In the genomic region with DNA sequence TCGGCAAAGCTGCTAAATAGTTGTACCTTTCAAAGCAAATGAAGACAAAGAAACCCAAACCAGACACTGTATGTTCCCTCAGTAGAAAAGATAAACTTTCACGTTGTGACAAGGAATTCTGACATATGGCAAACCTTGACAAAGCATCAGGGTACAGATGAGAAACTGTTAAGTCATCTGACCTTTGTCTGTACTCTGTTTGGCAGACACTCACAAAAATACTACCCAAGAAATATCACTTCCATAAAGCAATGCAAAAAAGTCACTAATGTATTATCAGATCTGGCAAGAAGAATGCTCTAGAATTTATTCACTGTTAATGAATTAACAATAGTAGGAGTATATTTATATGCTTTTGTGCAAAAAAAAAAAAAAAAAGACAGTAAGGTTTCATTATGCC, we compare ENCODE assay signal across 15 cellular contexts.
DNase-seq lines count a peak whose midpoint lies in the region; ATAC-seq and TF ChIP-seq lines count a peak whose summit lies in the region.
"Had no signal": no experiment of that assay in that cellular context is flagged by ENCODE, and none has a peak within 500 bp of the region (broad histone marks: within the 10 kb centered on the region; RNA-seq: fewer than 3 reads in every experiment).

No MANE protein-coding gene starts in this region.

- no peaks in the 10 kb centered on the region for H3K9me3 ChIP-seq in heart left ventricle
- H3K9me3 ChIP-seq in subcutaneous abdominal adipose tissue (ENCODE audit: control insufficient read depth in 5 of 5, low read length in 5 of 5), result no peaks in the 10 kb centered on the region

- peak in 1 of 4 donors; percentile 49 for ATAC-seq in heart left ventricle
- ATAC-seq in Right ventricle myocardium superior (ENCODE audit: poor library complexity), result no peak
- ATAC-seq in GM23338, result no peak
- ATAC-seq in HG02973 (IDR thresholded peaks at IDR 0.05; ENCODE audit: unreplicated experiment), result no peak

- TF ChIP-seq POLR2A in heart left ventricle (IDR thresholded peaks at IDR 0.05), result no peak

- H3K4me1 Mint-ChIP-seq in GM23338, result peaks cover 15% of the 10 kb centered on the region
- H3K4me1 Mint-ChIP-seq: B cell; CD4-positive, alpha-beta memory T cell had no signal

- DNase-seq in heart left ventricle (no peak), Right ventricle myocardium superior (no peak), GM23338 (ENCODE audit: low spot score) (no peak), lung microvascular endothelial cell (ENCODE audit: low read depth in 2 of 2) (peak; percentile 23 to 24), dorsolateral prefrontal cortex (no peak)
- DNase-seq: 8988T; ACHN; CD4-positive, alpha-beta memory T cell; DMS79; GM23248; H7 had no signal

- H3K9me2 ChIP-seq in GM23338 (ENCODE audit: insufficient read depth), result no peaks in the 10 kb centered on the region

- H3K4me1 ChIP-seq in heart left ventricle (peaks cover 0 to 15% (median 0%) of the 10 kb centered on the region in 12 donors), GM23338 (ENCODE audit: insufficient read depth) (peaks cover 12% of the 10 kb centered on the region), subcutaneous abdominal adipose tissue (ENCODE audit: control insufficient read depth in 5 of 5, insufficient read depth in 5 of 5, low read length in 5 of 5) (peaks cover 0 to 9% (median 0%) of the 10 kb centered on the region in 5 donors)

- WGBS in heart left ventricle, 4 donors, result 35 to 42% (median 38%) methylated on average over 2 of the region's 2 CpGs

- H3K36me3 ChIP-seq in heart left ventricle (no peaks in the 10 kb centered on the region), GM23338 (ENCODE audit: insufficient read depth) (no peaks in the 10 kb centered on the region), subcutaneous abdominal adipose tissue (ENCODE audit: control insufficient read depth in 5 of 5, insufficient read depth in 5 of 5, low read length in 5 of 5) (no peaks in the 10 kb centered on the region)

- H3K79me2 ChIP-seq in GM23338 (replicated peaks; ENCODE audit: insufficient read depth), result no peaks in the 10 kb centered on the region

- H3K4me3 ChIP-seq in heart left ventricle (no peak overlapping the region), GM23338 (no peak overlapping the region), subcutaneous abdominal adipose tissue (ENCODE audit: low read depth in 1 of 5, low read length in 5 of 5) (no peak overlapping the region), dorsolateral prefrontal cortex (no peak overlapping the region)
- H3K4me3 ChIP-seq: GM23248 had no signal

- peak overlapping the region in 8 of 12 donors; percentile 5 to 71 (median 48) for H3K27ac ChIP-seq in heart left ventricle
- H3K27ac ChIP-seq in GM23338 (ENCODE audit: low read depth), result no peak overlapping the region
- peak overlapping the region; percentile 52 for H3K27ac ChIP-seq in subcutaneous abdominal adipose tissue (ENCODE audit: low read depth, low read length)
- H3K27ac ChIP-seq in dorsolateral prefrontal cortex, result no peak overlapping the region
- H3K27ac ChIP-seq: C4-2B, GM23248 had no signal

- H3K4me3 Mint-ChIP-seq in GM23338, result no peak overlapping the region
- H3K4me3 Mint-ChIP-seq: B cell; CD4-positive, alpha-beta memory T cell had no signal

- H3K27me3 ChIP-seq in heart left ventricle (no peaks in the 10 kb centered on the region), GM23338 (ENCODE audit: insufficient read depth) (no peaks in the 10 kb centered on the region), subcutaneous abdominal adipose tissue (ENCODE audit: control insufficient read depth in 5 of 5, insufficient read depth in 4 of 5, low read length in 5 of 5) (no peaks in the 10 kb centered on the region), dorsolateral prefrontal cortex (no peaks in the 10 kb centered on the region)

- H4K20me1 ChIP-seq in GM23338 (replicated peaks; ENCODE audit: insufficient read depth), result no peaks in the 10 kb centered on the region

- TF ChIP-seq CTCF in heart left ventricle (IDR thresholded peaks at IDR 0.05) (no peak), GM23338 (conservative IDR thresholded peaks at IDR 0.05; ENCODE audit: low read depth in 2 of 2) (no peak), dorsolateral prefrontal cortex (IDR thresholded peaks at IDR 0.05 in 54 of 56, conservative IDR thresholded peaks at IDR 0.05 in 2 of 56; ENCODE audit: low read depth in 1 of 56, partially characterized antibody in 56 of 56) (no peak)

- H2AFZ ChIP-seq in GM23338, result peak overlapping the region; percentile 84
- H2AFZ ChIP-seq: GM23248 had no signal

- no peaks in the 10 kb centered on the region; the same call in 2 of the 3 replicates for H3K9me3 Mint-ChIP-seq in GM23338

- no peaks in the 10 kb centered on the region for H3K36me3 Mint-ChIP-seq in GM23338 (ENCODE audit: low read depth)
- H3K36me3 Mint-ChIP-seq: CD4-positive, alpha-beta memory T cell had no signal

- H3K9ac ChIP-seq in subcutaneous abdominal adipose tissue (ENCODE audit: low read length in 5 of 5), result no peak overlapping the region
- H3K9ac ChIP-seq: GM23248 had no signal

- H3K4me2 ChIP-seq in GM23338, result no peak overlapping the region

- H3K27ac Mint-ChIP-seq in GM23338, result peak overlapping the region; percentile 70; the same call in 1 of the 2 replicates
- H3K27ac Mint-ChIP-seq: B cell; CD4-positive, alpha-beta memory T cell had no signal

- H3F3A ChIP-seq in GM23338 (replicated peaks; ENCODE audit: low read depth), result no peaks in the 10 kb centered on the region

- H3K27me3 Mint-ChIP-seq in GM23338 (ENCODE audit: insufficient read depth, low read depth, poor library complexity), result no peaks in the 10 kb centered on the region
- H3K27me3 Mint-ChIP-seq: B cell had no signal

- intact Hi-C loops in heart left ventricle (cut with DNase I) (loop anchor here in 2 of 10 donors (10.0 kb wide), 2 partner anchors 165 to 355 kb away; no protein-coding TSS in a partner anchor), Right ventricle myocardium superior (cut with DNase I) (no loop called here), dorsolateral prefrontal cortex (cut with DNase I) (no loop called here)

TF ChIP-seq in GM23338, 12 proteins besides CTCF, POLR2A, EP300 and RAD21 (continues in another document):
- TF ChIP-seq EZH2phosphoT487 (IDR thresholded peaks at IDR 0.05; ENCODE audit: unreplicated experiment), result no peak
- TF ChIP-seq ZNF114 (CRISPR knock-in tag; IDR thresholded peaks at IDR 0.05), result no peak
- TF ChIP-seq, protein P1, sequence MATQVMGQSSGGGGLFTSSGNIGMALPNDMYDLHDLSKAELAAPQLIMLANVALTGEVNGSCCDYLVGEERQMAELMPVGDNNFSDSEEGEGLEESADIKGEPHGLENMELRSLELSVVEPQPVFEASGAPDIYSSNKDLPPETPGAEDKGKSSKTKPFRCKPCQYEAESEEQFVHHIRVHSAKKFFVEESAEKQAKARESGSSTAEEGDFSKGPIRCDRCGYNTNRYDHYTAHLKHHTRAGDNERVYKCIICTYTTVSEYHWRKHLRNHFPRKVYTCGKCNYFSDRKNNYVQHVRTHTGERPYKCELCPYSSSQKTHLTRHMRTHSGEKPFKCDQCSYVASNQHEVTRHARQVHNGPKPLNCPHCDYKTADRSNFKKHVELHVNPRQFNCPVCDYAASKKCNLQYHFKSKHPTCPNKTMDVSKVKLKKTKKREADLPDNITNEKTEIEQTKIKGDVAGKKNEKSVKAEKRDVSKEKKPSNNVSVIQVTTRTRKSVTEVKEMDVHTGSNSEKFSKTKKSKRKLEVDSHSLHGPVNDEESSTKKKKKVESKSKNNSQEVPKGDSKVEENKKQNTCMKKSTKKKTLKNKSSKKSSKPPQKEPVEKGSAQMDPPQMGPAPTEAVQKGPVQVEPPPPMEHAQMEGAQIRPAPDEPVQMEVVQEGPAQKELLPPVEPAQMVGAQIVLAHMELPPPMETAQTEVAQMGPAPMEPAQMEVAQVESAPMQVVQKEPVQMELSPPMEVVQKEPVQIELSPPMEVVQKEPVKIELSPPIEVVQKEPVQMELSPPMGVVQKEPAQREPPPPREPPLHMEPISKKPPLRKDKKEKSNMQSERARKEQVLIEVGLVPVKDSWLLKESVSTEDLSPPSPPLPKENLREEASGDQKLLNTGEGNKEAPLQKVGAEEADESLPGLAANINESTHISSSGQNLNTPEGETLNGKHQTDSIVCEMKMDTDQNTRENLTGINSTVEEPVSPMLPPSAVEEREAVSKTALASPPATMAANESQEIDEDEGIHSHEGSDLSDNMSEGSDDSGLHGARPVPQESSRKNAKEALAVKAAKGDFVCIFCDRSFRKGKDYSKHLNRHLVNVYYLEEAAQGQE (IDR thresholded peaks at IDR 0.05; ENCODE audit: unreplicated experiment), result no peak
- TF ChIP-seq EZH2 (IDR thresholded peaks at IDR 0.05; ENCODE audit: low read depth, unreplicated experiment), result no peak
- TF ChIP-seq, protein P2, sequence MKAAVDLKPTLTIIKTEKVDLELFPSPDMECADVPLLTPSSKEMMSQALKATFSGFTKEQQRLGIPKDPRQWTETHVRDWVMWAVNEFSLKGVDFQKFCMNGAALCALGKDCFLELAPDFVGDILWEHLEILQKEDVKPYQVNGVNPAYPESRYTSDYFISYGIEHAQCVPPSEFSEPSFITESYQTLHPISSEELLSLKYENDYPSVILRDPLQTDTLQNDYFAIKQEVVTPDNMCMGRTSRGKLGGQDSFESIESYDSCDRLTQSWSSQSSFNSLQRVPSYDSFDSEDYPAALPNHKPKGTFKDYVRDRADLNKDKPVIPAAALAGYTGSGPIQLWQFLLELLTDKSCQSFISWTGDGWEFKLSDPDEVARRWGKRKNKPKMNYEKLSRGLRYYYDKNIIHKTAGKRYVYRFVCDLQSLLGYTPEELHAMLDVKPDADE (IDR thresholded peaks at IDR 0.05), result no peak
- no peak for TF ChIP-seq JUNB (IDR thresholded peaks at IDR 0.05; ENCODE audit: unreplicated experiment)

Comparison
In these comparisons a context has a peak if more than half of its experiments do, and no peak if none do; other contexts are left out.
1. DNase-seq: peak in lung microvascular endothelial cell (2 of 2); none in heart left ventricle (0 of 5), Right ventricle myocardium superior (single experiment), GM23338 (single experiment) and dorsolateral prefrontal cortex (0 of 10).
2. H3K27ac ChIP-seq: peak in heart left ventricle (8 of 12) and subcutaneous abdominal adipose tissue (single experiment); none in GM23338 (single experiment) and dorsolateral prefrontal cortex (0 of 59).